Comparison of ENCODE assay signal across 16 cellular contexts in the genomic region with DNA sequence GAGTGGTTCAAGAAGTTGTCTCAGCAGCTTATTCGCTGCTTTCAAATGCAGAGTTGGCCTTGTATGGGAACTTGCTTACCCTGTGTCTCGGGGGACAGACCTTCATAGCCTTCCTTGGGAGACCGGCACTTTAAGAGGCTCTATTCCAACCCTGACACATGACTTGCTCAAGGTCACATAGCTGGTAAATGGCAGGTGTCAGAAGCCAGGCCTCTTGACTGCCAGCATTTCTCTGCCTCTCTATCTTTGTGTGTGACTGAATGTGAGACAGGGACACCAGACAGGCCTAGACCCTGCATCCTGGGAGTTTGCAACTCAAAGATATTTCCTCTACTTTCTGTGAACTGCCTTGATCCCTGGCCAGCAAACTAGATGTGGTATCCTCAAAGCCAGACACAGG.
DNase-seq lines count a peak whose midpoint lies in the region; ATAC-seq and TF ChIP-seq lines count a peak whose summit lies in the region.
"Had no signal": no experiment of that assay in that cellular context is flagged by ENCODE, and none has a peak within 500 bp of the region (broad histone marks: within the 10 kb centered on the region; RNA-seq: fewer than 3 reads in every experiment).

No MANE protein-coding gene starts in this region.

- no peak for TF ChIP-seq EP300 in sigmoid colon (IDR thresholded peaks at IDR 0.05)

- H3K27me3 ChIP-seq in HCT116 (ENCODE audit: insufficient read depth, low read length) = no peaks in the 10 kb centered on the region
- H3K27me3 ChIP-seq in psoas muscle (ENCODE audit: insufficient read depth in 3 of 3, low read length in 2 of 3) = no peaks in the 10 kb centered on the region
- no peaks in the 10 kb centered on the region for H3K27me3 ChIP-seq in sigmoid colon
- H3K27me3 ChIP-seq: gastroesophageal sphincter, testis had no signal

- H3K27ac Mint-ChIP-seq in activated CD8-positive, alpha-beta T cell treated with anti-CD3 and anti-CD28 coated beads, Interleukin-2, amount 10 ng/mL, durations not matched to agents 7 days and 5 days = peak overlapping the region; percentile 9
- H3K27ac Mint-ChIP-seq in activated CD8-positive, alpha-beta T cell treated with anti-CD3 and anti-CD28 coated beads for 36 hours = no peak overlapping the region

- TF ChIP-seq CTCF in activated CD8-positive, alpha-beta T cell treated with anti-CD3 and anti-CD28 coated beads for 36 hours (IDR thresholded peaks at IDR 0.05) = no peak
- TF ChIP-seq CTCF in HCT116 (IDR thresholded peaks at IDR 0.05 in 2 of 3, conservative IDR thresholded peaks at IDR 0.05 in 1 of 3; ENCODE audit: borderline replicate concordance in 1 of 3, insufficient read depth in 1 of 3, low read depth in 2 of 3, low read length in 2 of 3) (no peak), psoas muscle (IDR thresholded peaks at IDR 0.05) (no peak), sigmoid colon (IDR thresholded peaks at IDR 0.05) (no peak)

- no peaks in the 10 kb centered on the region for H3K79me2 ChIP-seq in HCT116 (ENCODE audit: insufficient read depth, low read length)

- no peak for ATAC-seq in activated CD8-positive, alpha-beta T cell treated with anti-CD3 and anti-CD28 coated beads, Interleukin-2, amount 10 ng/mL, durations not matched to agents 7 days and 5 days
- no peak for ATAC-seq in activated CD8-positive, alpha-beta T cell treated with anti-CD3 and anti-CD28 coated beads for 36 hours
- no peak for ATAC-seq in HCT116
- ATAC-seq in psoas muscle = peak; percentile 71 to 82 (median 78)
- ATAC-seq in HG02973 (IDR thresholded peaks at IDR 0.05; ENCODE audit: unreplicated experiment) = no peak
- ATAC-seq in activated CD4-positive, CD25-positive, alpha-beta regulatory T cell treated with anti-CD3 and anti-CD28 coated beads, Interleukin-2, amount 50 U/mL, for 24 hours = no peak
- ATAC-seq: esophagus mucosa, gastroesophageal sphincter had no signal

- TF ChIP-seq POLR2A in HCT116 (IDR thresholded peaks at IDR 0.05; ENCODE audit: borderline replicate concordance, extremely low read depth, insufficient read depth, insufficient read length) = no peak
- no peak for TF ChIP-seq POLR2A in sigmoid colon (IDR thresholded peaks at IDR 0.05)

- no peaks in the 10 kb centered on the region for H3K9me2 ChIP-seq in HCT116 (ENCODE audit: insufficient read depth)

- peak overlapping the region; percentile 42 for H3K4me2 ChIP-seq in HCT116 (ENCODE audit: low read length)

- H3K4me3 ChIP-seq in HCT116 (replicated peaks in 1 of 2; ENCODE audit: low read depth in 1 of 2, low read length in 2 of 2) (no peak overlapping the region), psoas muscle (peak overlapping the region; percentile 22), sigmoid colon (no peak overlapping the region)
- H3K4me3 ChIP-seq: gastroesophageal sphincter, testis had no signal

- H3K27me3 Mint-ChIP-seq in activated CD8-positive, alpha-beta T cell treated with anti-CD3 and anti-CD28 coated beads, Interleukin-2, amount 10 ng/mL, durations not matched to agents 7 days and 5 days (ENCODE audit: low read depth) = no peaks in the 10 kb centered on the region
- H3K27me3 Mint-ChIP-seq in activated CD8-positive, alpha-beta T cell treated with anti-CD3 and anti-CD28 coated beads for 36 hours = no peaks in the 10 kb centered on the region

- no peaks in the 10 kb centered on the region for H3K9me3 ChIP-seq in HCT116 (ENCODE audit: control insufficient read depth in 1 of 2, insufficient read depth in 1 of 2, low read depth in 1 of 2, low read length in 2 of 2)
- H3K9me3 ChIP-seq in psoas muscle = no peaks in the 10 kb centered on the region
- H3K9me3 ChIP-seq in sigmoid colon = no peaks in the 10 kb centered on the region
- H3K9me3 ChIP-seq: gastroesophageal sphincter, neutrophil, testis had no signal

- CTCF ChIA-PET in activated CD8-positive, alpha-beta T cell treated with anti-CD3 and anti-CD28 coated beads, Interleukin-2, amount 10 ng/mL, durations not matched to agents 7 days and 5 days (lab: Charles Lee) = no interaction called here
- CTCF ChIA-PET in activated CD8-positive, alpha-beta T cell treated with anti-CD3 and anti-CD28 coated beads for 36 hours (lab: Charles Lee) = no interaction called here
- CTCF ChIA-PET in HCT116 (lab: Charles Lee) = no interaction called here

- H3K36me3 ChIP-seq in HCT116 (ENCODE audit: control insufficient read depth in 1 of 2, insufficient read depth in 2 of 2, low read length in 2 of 2) = no peaks in the 10 kb centered on the region
- no peaks in the 10 kb centered on the region for H3K36me3 ChIP-seq in psoas muscle (ENCODE audit: insufficient read depth in 1 of 2, low read depth in 1 of 2)
- H3K36me3 ChIP-seq in sigmoid colon = no peaks in the 10 kb centered on the region
- H3K36me3 ChIP-seq: gastroesophageal sphincter, neutrophil had no signal

- POLR2A ChIA-PET in activated CD8-positive, alpha-beta T cell treated with anti-CD3 and anti-CD28 coated beads, Interleukin-2, amount 10 ng/mL, durations not matched to agents 7 days and 5 days (lab: Charles Lee) = interaction anchor here (1.2 kb wide), 1 partner anchor 117 kb away, joined by 6 read pairs; a partner anchor contains a TSS
- POLR2A ChIA-PET in activated CD8-positive, alpha-beta T cell treated with anti-CD3 and anti-CD28 coated beads for 36 hours (lab: Charles Lee) = interaction anchor here (1.5 to 2.9 kb wide), 4 partner anchors 8 to 116 kb away, joined by 3 to 9 read pairs (median 6); a partner anchor contains a TSS
- POLR2A ChIA-PET in HCT116 (lab: Charles Lee) = no interaction called here

- H3K27ac ChIP-seq in HCT116 (ENCODE audit: low read depth, low read length) (no peak overlapping the region), psoas muscle (peak overlapping the region; percentile 73), sigmoid colon (no peak overlapping the region)
- H3K27ac ChIP-seq: gastroesophageal sphincter, neutrophil, testis had no signal

- no peaks in the 10 kb centered on the region for H4K20me1 ChIP-seq in HCT116 (ENCODE audit: insufficient read depth)

- peaks cover 51% of the 10 kb centered on the region for H3K4me1 Mint-ChIP-seq in activated CD8-positive, alpha-beta T cell treated with anti-CD3 and anti-CD28 coated beads, Interleukin-2, amount 10 ng/mL, durations not matched to agents 7 days and 5 days (ENCODE audit: low read depth)
- H3K4me1 Mint-ChIP-seq in activated CD8-positive, alpha-beta T cell treated with anti-CD3 and anti-CD28 coated beads for 36 hours (ENCODE audit: low read depth) = peaks cover 53% of the 10 kb centered on the region

- H3K4me3 Mint-ChIP-seq in activated CD8-positive, alpha-beta T cell treated with anti-CD3 and anti-CD28 coated beads, Interleukin-2, amount 10 ng/mL, durations not matched to agents 7 days and 5 days = no peak overlapping the region
- no peak overlapping the region for H3K4me3 Mint-ChIP-seq in activated CD8-positive, alpha-beta T cell treated with anti-CD3 and anti-CD28 coated beads for 36 hours

- peaks cover 5% of the 10 kb centered on the region for H3K9me3 Mint-ChIP-seq in activated CD8-positive, alpha-beta T cell treated with anti-CD3 and anti-CD28 coated beads, Interleukin-2, amount 10 ng/mL, durations not matched to agents 7 days and 5 days (ENCODE audit: insufficient read depth)
- H3K9me3 Mint-ChIP-seq in activated CD8-positive, alpha-beta T cell treated with anti-CD3 and anti-CD28 coated beads for 36 hours = peaks cover 5% of the 10 kb centered on the region

- peaks cover 4% of the 10 kb centered on the region for H3K36me3 Mint-ChIP-seq in activated CD8-positive, alpha-beta T cell treated with anti-CD3 and anti-CD28 coated beads, Interleukin-2, amount 10 ng/mL, durations not matched to agents 7 days and 5 days (ENCODE audit: low read depth)
- H3K36me3 Mint-ChIP-seq in activated CD8-positive, alpha-beta T cell treated with anti-CD3 and anti-CD28 coated beads for 36 hours (ENCODE audit: low read depth) = peaks cover 2% of the 10 kb centered on the region

- no peak for TF ChIP-seq RAD21 in HCT116 (IDR thresholded peaks at IDR 0.05; ENCODE audit: low read depth)

- H3K4me1 ChIP-seq in HCT116 (ENCODE audit: control insufficient read depth in 1 of 2, insufficient read depth in 2 of 2, low read length in 2 of 2) = peaks cover 11 to 31% of the 10 kb centered on the region in 2 experiments
- H3K4me1 ChIP-seq in psoas muscle = peaks cover 36% of the 10 kb centered on the region
- no peaks in the 10 kb centered on the region for H3K4me1 ChIP-seq in sigmoid colon
- H3K4me1 ChIP-seq: gastroesophageal sphincter had no signal

- no peak for DNase-seq in activated CD8-positive, alpha-beta T cell treated with anti-CD3 and anti-CD28 coated beads, Interleukin-2, amount 10 ng/mL, durations not matched to agents 7 days and 5 days
- no peak for DNase-seq in activated CD8-positive, alpha-beta T cell treated with anti-CD3 and anti-CD28 coated beads for 36 hours
- DNase-seq in HCT116 (ENCODE audit: low read depth, low spot score) (no peak), cardiac septum (ENCODE audit: low spot score) (peak; percentile 74), psoas muscle (peak in 1 of 2 donors; percentile 47), sigmoid colon (no peak)
- DNase-seq: KG1, NCI-H1092, NCI-H2171 treated with DMSO at 0.1 percent for 48 hours, SIG-M5, testis had no signal

- 50 to 69% (median 64%) methylated on average over 3 of the region's 3 CpGs for WGBS in psoas muscle, 3 donors
- WGBS in sigmoid colon, 2 donors = 74 to 88% methylated on average over 3 of the region's 3 CpGs

- no peak overlapping the region for H2AFZ ChIP-seq in HCT116 (ENCODE audit: low read depth, low read length, poor library complexity, severe bottlenecking)

- RAD21 ChIA-PET in HCT116 (lab: Charles Lee; ENCODE audit: low non-redundant PET in 1 of 2, low total read pairs in 2 of 2, uncharacterized antibody in 2 of 2, unreplicated experiment in 2 of 2) = no interaction called here

- no peak overlapping the region for H3K9ac ChIP-seq in HCT116 (ENCODE audit: low read length)

- no TSS peak for BruUV-seq in HCT116 (replicated peaks; lab: Mats Ljungman, UMichigan)

- intact Hi-C loops in activated CD8-positive, alpha-beta T cell treated with anti-CD3 and anti-CD28 coated beads for 36 hours (cut with micrococcal nuclease) = loop anchor here (5.0 kb wide), 1 partner anchor 41 kb away; no protein-coding TSS in a partner anchor
- intact Hi-C loops in HCT116 (cut with micrococcal nuclease) = no loop called here
- intact Hi-C loops in cardiac septum (cut with DNase I) = loop anchor here (1.0 kb wide), 1 partner anchor 116 kb away; no protein-coding TSS in a partner anchor
- intact Hi-C loops in psoas muscle (cut with DNase I) = no loop called here
- intact Hi-C loops in sigmoid colon (cut with DNase I) = no loop called here

TF ChIP-seq in HCT116, 20 proteins besides CTCF, POLR2A, EP300 and RAD21:
- no peak for TF ChIP-seq SP1 (IDR thresholded peaks at IDR 0.05; ENCODE audit: low read depth)
- TF ChIP-seq EGR1 (IDR thresholded peaks at IDR 0.05; ENCODE audit: low read depth) = no peak
- TF ChIP-seq ZFX (IDR thresholded peaks at IDR 0.05) = no peak
- no peak for TF ChIP-seq ELF1 (IDR thresholded peaks at IDR 0.05; ENCODE audit: borderline replicate concordance, low read depth)

Comparison
In these comparisons a context has a peak if more than half of its experiments do, and no peak if none do; other contexts are left out.
1. ATAC-seq: peak in psoas muscle (4 of 4); none in activated CD8-positive, alpha-beta T cell treated with anti-CD3 and anti-CD28 coated beads, Interleukin-2, amount 10 ng/mL, durations not matched to agents 7 days and 5 days (single experiment), activated CD8-positive, alpha-beta T cell treated with anti-CD3 and anti-CD28 coated beads for 36 hours (single experiment), HCT116 (single experiment), HG02973 (single experiment) and activated CD4-positive, CD25-positive, alpha-beta regulatory T cell treated with anti-CD3 and anti-CD28 coated beads, Interleukin-2, amount 50 U/mL, for 24 hours (0 of 2).
2. intact Hi-C loops: an anchor here in activated CD8-positive, alpha-beta T cell treated with anti-CD3 and anti-CD28 coated beads for 36 hours (5.0 kb wide) and cardiac septum (1.0 kb wide); none called in HCT116, psoas muscle and sigmoid colon.